Comparison of ENCODE assay signal across 1 cellular context in the genomic region with DNA sequence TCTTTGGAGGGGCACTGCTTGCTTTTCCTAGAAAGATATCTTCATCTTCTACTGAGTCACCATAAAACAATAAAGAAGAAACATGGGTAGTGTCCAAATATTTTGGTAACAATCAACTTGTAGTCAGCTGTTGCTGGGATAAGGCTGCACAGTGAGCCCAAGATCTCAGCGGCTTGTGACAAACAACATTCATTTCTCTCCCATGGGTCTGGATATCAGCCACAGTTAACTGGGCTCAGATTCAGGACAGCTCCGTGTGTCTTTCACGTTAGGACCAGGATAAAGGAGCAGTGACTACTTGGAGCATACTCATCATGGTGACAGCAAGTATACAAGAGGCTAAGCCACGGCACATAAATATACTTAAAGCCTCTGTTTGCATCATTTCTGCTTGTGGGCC.
TF ChIP-seq lines count a peak whose summit lies in the region.

No MANE protein-coding gene starts in this region.

TF ChIP-seq in IMR-90, 13 proteins besides CTCF, POLR2A, EP300 and RAD21:
- TF ChIP-seq, protein P1, sequence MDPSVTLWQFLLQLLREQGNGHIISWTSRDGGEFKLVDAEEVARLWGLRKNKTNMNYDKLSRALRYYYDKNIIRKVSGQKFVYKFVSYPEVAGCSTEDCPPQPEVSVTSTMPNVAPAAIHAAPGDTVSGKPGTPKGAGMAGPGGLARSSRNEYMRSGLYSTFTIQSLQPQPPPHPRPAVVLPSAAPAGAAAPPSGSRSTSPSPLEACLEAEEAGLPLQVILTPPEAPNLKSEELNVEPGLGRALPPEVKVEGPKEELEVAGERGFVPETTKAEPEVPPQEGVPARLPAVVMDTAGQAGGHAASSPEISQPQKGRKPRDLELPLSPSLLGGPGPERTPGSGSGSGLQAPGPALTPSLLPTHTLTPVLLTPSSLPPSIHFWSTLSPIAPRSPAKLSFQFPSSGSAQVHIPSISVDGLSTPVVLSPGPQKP (IDR thresholded peaks at IDR 0.05; ENCODE audit: borderline replicate concordance, low read depth, low read length) = no peak
- TF ChIP-seq RFX5 (IDR thresholded peaks at IDR 0.05; ENCODE audit: low read depth, low read length) = peak; percentile 27; the same call in 1 of the 2 replicates
